8 cellular contexts compared by ENCODE assay signal in genomic region chr9:136685792-136686533, GRCh38. TPM values are rescaled to one million over a fixed set of nuclear protein-coding genes. Genes with fewer than 3 reads are reported as not detected.
DNase-seq lines count a peak whose midpoint lies in the region; ATAC-seq and TF ChIP-seq lines count a peak whose summit lies in the region.

No MANE protein-coding gene starts in this region.

- H3K9me3 ChIP-seq in right cardiac atrium (ENCODE audit: control insufficient read depth, low read length): no peaks in the 10 kb centered on the region
- H3K9me3 ChIP-seq in smooth muscle cell (replicated peaks; ENCODE audit: low read depth): no peaks in the 10 kb centered on the region

- peak overlapping the region; percentile 64 for H3K27ac ChIP-seq in right cardiac atrium (ENCODE audit: low read length)
- H3K27ac ChIP-seq in smooth muscle cell (ENCODE audit: low read depth): no peak overlapping the region

- H3K4me1 Mint-ChIP-seq in HFFc6 (ENCODE audit: low read depth): peaks cover 6% of the 10 kb centered on the region; the same call in 1 of the 2 replicates
- peaks cover 9% of the 10 kb centered on the region for H3K4me1 Mint-ChIP-seq in WTC11

- no peak for ATAC-seq in WTC11
- peak in 1 of 2 donors; percentile 5 for ATAC-seq in right cardiac atrium
- no peak for ATAC-seq in GM18858 (IDR thresholded peaks at IDR 0.05; ENCODE audit: unreplicated experiment)
- no peak for ATAC-seq in HG02798 (IDR thresholded peaks at IDR 0.05; ENCODE audit: poor library complexity, unreplicated experiment)

- intact Hi-C loops in right cardiac atrium (cut with DNase I): no loop called here

- WGBS in right cardiac atrium: 36% methylated on average over 19 of the region's 19 CpGs
- 52% methylated on average over 18 of the region's 19 CpGs for WGBS in smooth muscle cell (ENCODE audit: low lambda C conversion rate)

- H3K27me3 ChIP-seq in right cardiac atrium (ENCODE audit: control insufficient read depth, insufficient read depth) (no peaks in the 10 kb centered on the region), smooth muscle cell (ENCODE audit: low read depth) (no peaks in the 10 kb centered on the region)

- H3K79me2 ChIP-seq in smooth muscle cell (ENCODE audit: low read depth): peaks cover 29% of the 10 kb centered on the region

- no peaks in the 10 kb centered on the region for H3K9me3 Mint-ChIP-seq in HFFc6
- H3K9me3 Mint-ChIP-seq in WTC11: no peaks in the 10 kb centered on the region

- peak overlapping the region; percentile 100 for H3K4me2 ChIP-seq in smooth muscle cell

- peak overlapping the region; percentile 40 for H3K27ac Mint-ChIP-seq in HFFc6
- no peak overlapping the region for H3K27ac Mint-ChIP-seq in WTC11

- H3K9ac ChIP-seq in smooth muscle cell (ENCODE audit: low read depth): peak overlapping the region; percentile 71

- H3K36me3 Mint-ChIP-seq in HFFc6 (ENCODE audit: low read depth) (no peaks in the 10 kb centered on the region), WTC11 (no peaks in the 10 kb centered on the region)

- H3F3A ChIP-seq in smooth muscle cell (ENCODE audit: low read depth): peaks cover 10% of the 10 kb centered on the region

- H3K4me3 ChIP-seq in right cardiac atrium (ENCODE audit: low read length) (peak overlapping the region; percentile 70), smooth muscle cell (peak overlapping the region; percentile 89)

- POLR2A ChIA-PET in WTC11 (lab: Charles Lee): no interaction called here

- TF ChIP-seq CTCF in HFFc6 (IDR thresholded peaks at IDR 0.05) (0 out of 2 replicates have a peak, but pooled peaks have one; percentile 11), WTC11 (IDR thresholded peaks at IDR 0.05) (no peak), smooth muscle cell (IDR thresholded peaks at IDR 0.05; ENCODE audit: borderline replicate concordance, insufficient read depth, poor library complexity, severe bottlenecking) (no peak)

- peak overlapping the region; percentile 84 for H2AFZ ChIP-seq in smooth muscle cell (ENCODE audit: low read depth)

- H4K20me1 ChIP-seq in smooth muscle cell (ENCODE audit: low read depth): peaks cover 50% of the 10 kb centered on the region

- CTCF ChIA-PET in WTC11 (lab: Charles Lee): interaction anchor here (0.6 to 9.6 kb wide), 4 partner anchors 9 to 285 kb away, joined by 3 to 103 read pairs (median 4); no protein-coding TSS in a partner anchor

- DNase-seq in HFFc6: no peak
- no peak for DNase-seq in WTC11 (ENCODE audit: low spot score)
- peak; percentile 56 to 75 (median 64) for DNase-seq in right cardiac atrium
- DNase-seq in smooth muscle cell (lab: John Stamatoyannopoulos, UW; ENCODE audit: unreplicated experiment): no peak
- DNase-seq in stimulated activated CD8-positive, alpha-beta memory T cell treated with anti-CD3 and anti-CD28 coated beads, Interleukin-4, amount 100 ng/mL, for 48 hours: no peak
- DNase-seq in NCI-H526 treated with DMSO at 0.1 percent for 48 hours (lab: John Stamatoyannopoulos, UW): no peak

- no peaks in the 10 kb centered on the region for H3K36me3 ChIP-seq in smooth muscle cell (ENCODE audit: low read depth)

- H3K27me3 Mint-ChIP-seq in HFFc6 (ENCODE audit: insufficient read depth) (no peaks in the 10 kb centered on the region; the same call in 1 of the 2 replicates), WTC11 (ENCODE audit: low read depth) (no peaks in the 10 kb centered on the region; the same call in 1 of the 2 replicates)

- H3K4me3 Mint-ChIP-seq in HFFc6 (peak overlapping the region; percentile 91), WTC11 (peak overlapping the region; percentile 68)

- H3K4me1 ChIP-seq in right cardiac atrium (ENCODE audit: control insufficient read depth, insufficient read depth, low read length): peaks cover 8% of the 10 kb centered on the region
- peaks cover 11% of the 10 kb centered on the region for H3K4me1 ChIP-seq in smooth muscle cell (ENCODE audit: low read depth)

TF ChIP-seq in WTC11, 78 proteins besides CTCF, POLR2A, EP300 and RAD21 (continues in another document):
- TF ChIP-seq NFE2L1 (CRISPR knock-in tag; IDR thresholded peaks at IDR 0.05) (no peak), SMAD3 (CRISPR knock-in tag; IDR thresholded peaks at IDR 0.05; ENCODE audit: borderline replicate concordance) (no peak), CBFB (CRISPR knock-in tag; IDR thresholded peaks at IDR 0.05; ENCODE audit: low read depth) (no peak), JAZF1 (CRISPR knock-in tag; IDR thresholded peaks at IDR 0.05) (no peak), ATF6 (CRISPR knock-in tag; IDR thresholded peaks at IDR 0.05) (no peak), ZNF512 (CRISPR knock-in tag; IDR thresholded peaks at IDR 0.05; ENCODE audit: borderline replicate concordance) (no peak), ESRRA (CRISPR knock-in tag; IDR thresholded peaks at IDR 0.05; ENCODE audit: borderline replicate concordance) (no peak), FOXJ3 (CRISPR knock-in tag; IDR thresholded peaks at IDR 0.05; ENCODE audit: borderline replicate concordance) (no peak), MYBL2 (CRISPR knock-in tag; IDR thresholded peaks at IDR 0.05) (no peak), ZNF396 (CRISPR knock-in tag; IDR thresholded peaks at IDR 0.05; ENCODE audit: borderline replicate concordance) (no peak), TEAD1 (CRISPR knock-in tag; IDR thresholded peaks at IDR 0.05) (no peak)

RNA-seq across cellular contexts. Expression of gene AGPAT2, which starts 1.3 kb away (rescaled TPM):
- total RNA-seq in HFFc6 (2021; fragmentation: NEBNext Ultra II Directional; extraction: Animal tissue kit (Norgen Biotek cat#: 25700)): 10 to 100 TPM; 48.7 to 58.4 (median 54.8) TPM
- total RNA-seq in WTC11 (2021): 40.2 to 42.2 TPM (median 41.2 TPM) in 3 replicates
- total RNA-seq in right cardiac atrium: 10 to 100 TPM; 63.0 to 92.0 (median 70.2) TPM
- polyA plus RNA-seq in right cardiac atrium: 149 TPM
- total RNA-seq in smooth muscle cell: 42.9 and 48.6 TPM in 2 replicates
- 105 and 122 TPM in 2 replicates for polyA plus RNA-seq in smooth muscle cell

RNA-seq across cellular contexts. Expression of gene EGFL7, which starts 23.2 kb away (rescaled TPM):
- total RNA-seq in HFFc6 (2021; fragmentation: NEBNext Ultra II Directional; extraction: Animal tissue kit (Norgen Biotek cat#: 25700)): 1 to 10 TPM; 3.5 to 6.3 (median 5.6) TPM
- total RNA-seq in WTC11 (2021) (54.6 to 64.9 TPM (median 62.8 TPM) in 3 replicates), right cardiac atrium (100 to 1,000 TPM in 1 of 4 donors, 10 to 100 TPM in 3; 73.3 to 148 (median 83.0) TPM), smooth muscle cell (60.3 and 61.8 TPM in 2 replicates)
- polyA plus RNA-seq in right cardiac atrium (113 TPM), smooth muscle cell (196 and 239 TPM in 2 replicates)

RNA-seq across cellular contexts. Expression of gene DIPK1B, which starts 26.4 kb away (rescaled TPM):
- total RNA-seq in HFFc6 (2021; fragmentation: NEBNext Ultra II Directional; extraction: Animal tissue kit (Norgen Biotek cat#: 25700)): not detected
- 45.4 to 49.8 TPM (median 48.9 TPM) in 3 replicates for total RNA-seq in WTC11 (2021)
- 10 to 100 TPM; 34.2 to 40.8 (median 36.4) TPM for total RNA-seq in right cardiac atrium
- polyA plus RNA-seq in right cardiac atrium: 42.7 TPM
- total RNA-seq in smooth muscle cell: 14.6 and 25.5 TPM in 2 replicates
- polyA plus RNA-seq in smooth muscle cell: 57.8 and 58.5 TPM in 2 replicates

RNA-seq across cellular contexts. Expression of gene LCN10, which starts 56.8 kb away (rescaled TPM):
- total RNA-seq in HFFc6 (2021; fragmentation: NEBNext Ultra II Directional; extraction: Animal tissue kit (Norgen Biotek cat#: 25700)): not detected
- total RNA-seq in WTC11 (2021): 2.4 to 3.7 TPM (median 3.3 TPM) in 3 replicates
- 10 to 100 TPM in 1 of 4 donors, 1 to 10 TPM in 3; 4.5 to 14.1 (median 7.7) TPM for total RNA-seq in right cardiac atrium
- polyA plus RNA-seq in right cardiac atrium: 14.7 TPM
- not detected in 2 replicates for total RNA-seq in smooth muscle cell
- not detected in 2 replicates for polyA plus RNA-seq in smooth muscle cell

Comparison
In these comparisons a context has a peak if more than half of its experiments do, and no peak if none do; other contexts are left out.
1. DNase-seq: peak in right cardiac atrium (3 of 3); none in HFFc6 (single experiment), WTC11 (single experiment), smooth muscle cell (single experiment), stimulated activated CD8-positive, alpha-beta memory T cell treated with anti-CD3 and anti-CD28 coated beads, Interleukin-4, amount 100 ng/mL, for 48 hours (single experiment) and NCI-H526 treated with DMSO at 0.1 percent for 48 hours (single experiment).
2. RNA of gene DIPK1B, which starts 26.4 kb away (total RNA-seq): 45.4 to 49.8 TPM in WTC11, 34.2 to 40.8 TPM in right cardiac atrium and 14.6 to 25.5 TPM in smooth muscle cell; not detected in HFFc6; every median in the first group is over 10 times any median in the second.